18 cellular contexts compared by ENCODE assay signal in the genomic region with DNA sequence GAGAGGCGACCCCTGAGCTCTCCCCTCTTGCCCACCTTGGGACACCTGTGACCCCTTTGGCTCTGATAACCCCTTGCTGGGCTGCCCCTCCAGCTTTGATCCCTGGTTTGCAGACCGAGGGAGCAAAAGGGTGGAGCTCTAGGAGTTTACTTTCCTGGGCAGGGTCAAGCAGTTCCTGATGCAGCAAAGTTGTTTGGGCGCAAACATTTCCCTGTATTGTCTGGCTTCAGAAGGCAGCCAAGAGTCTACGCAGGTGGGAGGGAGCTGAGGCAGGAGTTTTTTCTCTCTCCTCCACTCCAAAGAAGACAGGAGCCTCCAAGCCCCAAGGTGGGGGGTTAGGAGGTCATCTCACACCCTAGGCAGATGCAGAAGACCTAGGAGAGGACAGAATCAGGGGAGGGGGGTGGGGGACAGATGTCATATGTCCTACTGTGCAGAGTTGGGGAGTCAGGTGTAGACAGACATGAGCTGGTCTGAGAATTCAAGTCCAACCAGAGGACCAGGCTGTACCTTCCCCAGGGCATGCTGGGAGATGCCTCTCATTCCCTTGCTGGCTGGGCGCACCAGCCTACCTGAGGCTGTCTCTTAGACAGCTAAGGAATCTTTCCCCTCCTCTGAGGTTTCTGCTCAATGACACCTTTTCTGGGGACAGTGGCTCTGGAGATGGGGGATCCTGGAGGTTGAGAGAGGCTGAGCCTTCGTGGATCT. TPM values are rescaled to one million over a fixed set of nuclear protein-coding genes. Genes with fewer than 3 reads are reported as not detected.
DNase-seq lines count a peak whose midpoint lies in the region; ATAC-seq, FAIRE-seq and TF ChIP-seq lines count a peak whose summit lies in the region.
"Had no signal": no experiment of that assay in that cellular context is flagged by ENCODE, and none has a peak within 500 bp of the region (broad histone marks: within the 10 kb centered on the region; RNA-seq: fewer than 3 reads in every experiment).

No MANE protein-coding gene starts in this region.

- DNase-seq in HepG2 (ENCODE audit: low spot score) (no peak), right lobe of liver (no peak), left ventricle myocardium superior (no peak), osteoblast (ENCODE audit: insufficient read length, low spot score, missing footprints) (peak; percentile 47), uterus (no peak), SW480 (ENCODE audit: low spot score) (no peak), GDM1 (lab: John Stamatoyannopoulos, UW) (no peak)
- no peak for DNase-seq in NK-92 treated with Interleukin-12 subunit alpha and Interleukin-12 subunit beta, amount 100 ng/mL, for 24 hours (lab: John Stamatoyannopoulos, UW)
- DNase-seq: activated CD4-positive, alpha-beta T cell treated with anti-CD3 and anti-CD28 coated beads for 36 hours; activated CD8-positive, alpha-beta memory T cell treated with anti-CD3 and anti-CD28 coated beads, Interleukin-2, amount 10 ng/mL, durations not matched to agents 7 days and 5 days; NCI-H2107; NCI-H526; stimulated activated CD4-positive, alpha-beta T cell treated with anti-CD3 and anti-CD28 coated beads, Interleukin-4, amount 100 ng/mL, for 24 hours had no signal

- FAIRE-seq in HepG2 (lab: Jason Lieb, UNC): no peak

- H2AFZ ChIP-seq in HepG2 (ENCODE audit: low read length): no peak overlapping the region
- no peak overlapping the region for H2AFZ ChIP-seq in osteoblast (ENCODE audit: low read length)

- ATAC-seq in HepG2 (no peak), right lobe of liver (no peak), left ventricle myocardium superior (peak; percentile 24)
- ATAC-seq: activated CD4-positive, alpha-beta T cell treated with anti-CD3 and anti-CD28 coated beads for 36 hours; activated CD8-positive, alpha-beta memory T cell treated with anti-CD3 and anti-CD28 coated beads, Interleukin-2, amount 10 ng/mL, durations not matched to agents 7 days and 5 days; activated naive CD4-positive, alpha-beta T cell treated with anti-CD3 and anti-CD28 coated beads, Interleukin-2, amount 50 U/mL, for 72 hours had no signal

- peaks cover 29% of the 10 kb centered on the region for H3K4me1 ChIP-seq in HepG2 (ENCODE audit: insufficient read depth, low read length)
- peaks cover 0 to 22% (median 10%) of the 10 kb centered on the region in 4 donors for H3K4me1 ChIP-seq in right lobe of liver
- H3K4me1 ChIP-seq in osteoblast (ENCODE audit: insufficient read depth, low read length): peaks cover 28% of the 10 kb centered on the region
- H3K4me1 ChIP-seq in uterus: peaks cover 0 to 10% of the 10 kb centered on the region in 2 donors

- no peak overlapping the region for H3K9ac ChIP-seq in HepG2 (ENCODE audit: insufficient read depth, low read depth, low read length)

- H3K4me2 ChIP-seq in HepG2 (ENCODE audit: low read depth, low read length) (no peak overlapping the region; the same call in 1 of the 2 replicates), osteoblast (ENCODE audit: insufficient read depth, low read length) (peak overlapping the region; percentile 50)

- CTCF ChIA-PET in HepG2 (lab: Yijun Ruan, JAX; ENCODE audit: low intra/inter-chr PET ratio, low total read pairs): no interaction called here

- H4K20me1 ChIP-seq in HepG2 (ENCODE audit: insufficient read depth, low read length) (no peaks in the 10 kb centered on the region), osteoblast (ENCODE audit: insufficient read depth, low read length) (no peaks in the 10 kb centered on the region)

- H3K9me3 ChIP-seq in HepG2 (ENCODE audit: low read length): no peaks in the 10 kb centered on the region
- no peaks in the 10 kb centered on the region for H3K9me3 ChIP-seq in right lobe of liver
- H3K9me3 ChIP-seq in osteoblast (ENCODE audit: low read depth, low read length): no peaks in the 10 kb centered on the region
- no peaks in the 10 kb centered on the region for H3K9me3 ChIP-seq in uterus

- POLR2A ChIA-PET in HepG2 (lab: Yijun Ruan, JAX): interaction anchor here (2.6 kb wide), 1 partner anchor 11 kb away, joined by 25 read pairs; no protein-coding TSS in a partner anchor

- H3K4me3 ChIP-seq in HepG2 (replicated peaks in 1 of 3; ENCODE audit: insufficient read depth in 1 of 3, low read depth in 2 of 3, low read length in 3 of 3) (no peak overlapping the region), right lobe of liver (no peak overlapping the region), osteoblast (ENCODE audit: insufficient read depth, low read length) (no peak overlapping the region), uterus (no peak overlapping the region)

- TF ChIP-seq CTCF in HepG2 (CRISPR knock-in tag; IDR thresholded peaks at IDR 0.05) (no peak), right lobe of liver (IDR thresholded peaks at IDR 0.05) (no peak), osteoblast (IDR thresholded peaks at IDR 0.05; ENCODE audit: extremely low read depth, low read depth, low read length) (no peak), uterus (IDR thresholded peaks at IDR 0.05) (no peak)

- TF ChIP-seq POLR2A in HepG2 (IDR thresholded peaks at IDR 0.05; ENCODE audit: insufficient read depth in 1 of 2, low read depth in 2 of 2, low read length in 2 of 2) (no peak), right lobe of liver (IDR thresholded peaks at IDR 0.05) (no peak), uterus (IDR thresholded peaks at IDR 0.05) (no peak)

- no peak for TF ChIP-seq RAD21 in HepG2 (CRISPR knock-in tag; IDR thresholded peaks at IDR 0.05)

- peaks cover under 1 to 17% of the 10 kb centered on the region in 2 experiments; a peak in 4 of 5 replicates for H3K27me3 ChIP-seq in HepG2 (ENCODE audit: control insufficient read depth in 1 of 2, insufficient read depth in 2 of 2, low read length in 2 of 2)
- H3K27me3 ChIP-seq in right lobe of liver: no peaks in the 10 kb centered on the region
- no peaks in the 10 kb centered on the region for H3K27me3 ChIP-seq in osteoblast (ENCODE audit: insufficient read depth, low read length)
- H3K27me3 ChIP-seq in uterus: no peaks in the 10 kb centered on the region

- intact Hi-C loops in HepG2 (cut with micrococcal nuclease; ENCODE audit: unreplicated experiment) (no loop called here), right lobe of liver (cut with DNase I) (no loop called here), left ventricle myocardium superior (cut with micrococcal nuclease) (no loop called here), uterus (cut with DNase I; ENCODE audit: low total_unique reads) (no loop called here)

- no TSS peak for BruUV-seq in HepG2 (replicated peaks; lab: Mats Ljungman, UMichigan)

- H3K36me3 ChIP-seq in HepG2 (replicated peaks in 1 of 2; ENCODE audit: control insufficient read depth in 1 of 2, insufficient read depth in 2 of 2, low read length in 2 of 2): no peaks in the 10 kb centered on the region
- H3K36me3 ChIP-seq in right lobe of liver: no peaks in the 10 kb centered on the region
- H3K36me3 ChIP-seq in osteoblast (ENCODE audit: insufficient read depth, low read length): no peaks in the 10 kb centered on the region
- H3K36me3 ChIP-seq in uterus: no peaks in the 10 kb centered on the region

- H3K27ac ChIP-seq in HepG2 (ENCODE audit: extremely low read length, insufficient read depth, low read length): no peak overlapping the region
- H3K27ac ChIP-seq in right lobe of liver: no peak overlapping the region
- no peak overlapping the region for H3K27ac ChIP-seq in osteoblast (ENCODE audit: low read depth, low read length)
- H3K27ac ChIP-seq in uterus: peak overlapping the region; percentile 50 to 67

- 14% methylated on average over 6 of the region's 6 CpGs for WGBS in HepG2 (ENCODE audit: low lambda C conversion rate)
- 76% methylated on average over 4 of the region's 6 CpGs for WGBS in right lobe of liver (ENCODE audit: insufficient coverage, low coverage, low lambda C conversion rate, missing lambda C conversion rate)

- H3K79me2 ChIP-seq in HepG2 (ENCODE audit: insufficient read depth, low read length) (no peaks in the 10 kb centered on the region), osteoblast (ENCODE audit: insufficient read depth, low read length) (no peaks in the 10 kb centered on the region)

- in situ Hi-C loops in HepG2 (cut with HindIII; ENCODE audit: extremely low pct_ligation_motif_present, low pct_unique_long_range_greater_than_20kb): no loop called here

- TF ChIP-seq EP300 in HepG2 (IDR thresholded peaks at IDR 0.05; ENCODE audit: low read depth in 2 of 2, low read length in 2 of 2): no peak
- no peak for TF ChIP-seq EP300 in HepG2 (CRISPR knock-in tag; IDR thresholded peaks at IDR 0.05; ENCODE audit: borderline replicate concordance)

RNA-seq across cellular contexts. Expression of gene TMEM270, which starts 20.5 kb away (rescaled TPM):
- total RNA-seq in HepG2 (2016; rRNA removed; fragmentation: Illumina TruSeq; extraction: Trizol): not detected in 2 replicates
- not detected in 2 replicates for total RNA-seq in HepG2 (2016; cell fraction: cytosol; rRNA removed; fragmentation: Illumina TruSeq; extraction: Trizol; ENCODE audit: low read depth)
- not detected in 2 replicates for total RNA-seq in HepG2 (2016; cell fraction: insoluble cytoplasmic fraction; rRNA removed; fragmentation: Illumina TruSeq; extraction: Trizol)
- total RNA-seq in HepG2 (2016; cell fraction: membrane; rRNA removed; fragmentation: Illumina TruSeq; extraction: Trizol): not detected in 2 replicates
- total RNA-seq in HepG2 (2016; cell fraction: nucleus; rRNA removed; fragmentation: Illumina TruSeq; extraction: Trizol): not detected in 2 replicates
- not detected in 2 replicates for polyA plus RNA-seq in HepG2 (2011; rRNA removed)
- polyA plus RNA-seq in HepG2 (2011; cell fraction: cytosol; rRNA removed): not detected in 2 replicates
- not detected in 2 replicates for polyA plus RNA-seq in HepG2 (2011; cell fraction: nucleus; rRNA removed)
- polyA plus RNA-seq in HepG2 (2012): not detected in 2 replicates
- not detected in 2 replicates for polyA plus RNA-seq in HepG2 (2016; cell fraction: cytosol; fragmentation: Illumina TruSeq; extraction: Trizol; ENCODE audit: low read depth)
- not detected in 2 replicates for polyA plus RNA-seq in HepG2 (2016; cell fraction: insoluble cytoplasmic fraction; fragmentation: Illumina TruSeq; extraction: Trizol; ENCODE audit: low read depth)
- polyA plus RNA-seq in HepG2 (2016; cell fraction: membrane; fragmentation: Illumina TruSeq; extraction: Trizol; ENCODE audit: low read depth): not detected in 2 replicates
- polyA plus RNA-seq in HepG2 (2016; cell fraction: nucleus; fragmentation: Illumina TruSeq; extraction: Trizol; ENCODE audit: insufficient read depth, low read depth): not detected in 2 replicates
- 1.4 TPM in 1 of 2 replicates, not detected in the other for polyA minus RNA-seq in HepG2 (2011; rRNA and poly(A)+ RNA removed; ENCODE audit: low replicate concordance)
- not detected in 2 replicates for polyA minus RNA-seq in HepG2 (2011; cell fraction: cytosol; rRNA and poly(A)+ RNA removed)
- not detected in 2 replicates for polyA minus RNA-seq in HepG2 (2011; cell fraction: nucleus; rRNA and poly(A)+ RNA removed)
- total RNA-seq in right lobe of liver: not detected
- total RNA-seq in left ventricle myocardium superior: not detected
- not detected in 2 replicates for total RNA-seq in osteoblast
- total RNA-seq in uterus: 1 to 10 TPM in 1 of 4 donors, not detected in 3; 1.1 TPM
- total RNA-seq: A673; activated CD4-positive, alpha-beta T cell treated with anti-CD3 and anti-CD28 coated beads for 36 hours; activated CD8-positive, alpha-beta memory T cell treated with anti-CD3 and anti-CD28 coated beads, Interleukin-2, amount 10 ng/mL, durations not matched to agents 7 days and 5 days; activated naive CD4-positive, alpha-beta T cell treated with anti-CD3 and anti-CD28 coated beads, Interleukin-2, amount 50 U/mL, for 72 hours; activated T-helper 1 cell treated with anti-CD3 and anti-CD28 coated beads, Interleukin-12 subunit alpha, Interleukin-12 subunit beta, Interleukin-2, Interleukin-4 antibody, amounts not matched to agents 30 ng/mL and 10 ng/mL and 1 ng/mL, durations not matched to agents 14 hours and 24 hours and 36 hours; posterior vena cava had no signal
- polyA plus RNA-seq: BJ had no signal

RNA-seq across cellular contexts. Expression of gene METTL27, which starts 39.2 kb away (rescaled TPM):
- total RNA-seq in HepG2 (2016; rRNA removed; fragmentation: Illumina TruSeq; extraction: Trizol) (1.2 and 2.0 TPM in 2 replicates), right lobe of liver (1 to 10 TPM in 3 of 6 experiments, under 1 TPM in 3; 0.49 to 1.4 (median 1.0) TPM), left ventricle myocardium superior (0.27 TPM), osteoblast (8.7 and 8.8 TPM in 2 replicates), uterus (1 to 10 TPM in 3 of 4 donors, not detected in 1; 1.5 to 9.3 (median 2.8) TPM)
- 0.88 and 1.1 TPM in 2 replicates for total RNA-seq in HepG2 (2016; cell fraction: cytosol; rRNA removed; fragmentation: Illumina TruSeq; extraction: Trizol; ENCODE audit: low read depth)
- total RNA-seq in HepG2 (2016; cell fraction: insoluble cytoplasmic fraction; rRNA removed; fragmentation: Illumina TruSeq; extraction: Trizol): 1.3 and 1.7 TPM in 2 replicates
- total RNA-seq in HepG2 (2016; cell fraction: membrane; rRNA removed; fragmentation: Illumina TruSeq; extraction: Trizol): 0.77 and 1.5 TPM in 2 replicates
- total RNA-seq in HepG2 (2016; cell fraction: nucleus; rRNA removed; fragmentation: Illumina TruSeq; extraction: Trizol): 0.60 and 0.99 TPM in 2 replicates
- polyA plus RNA-seq in HepG2 (2011; rRNA removed): 3.0 and 3.6 TPM in 2 replicates
- polyA plus RNA-seq in HepG2 (2011; cell fraction: cytosol; rRNA removed): 1.5 and 4.7 TPM in 2 replicates
- 3.3 and 4.0 TPM in 2 replicates for polyA plus RNA-seq in HepG2 (2011; cell fraction: nucleus; rRNA removed)
- polyA plus RNA-seq in HepG2 (2012): 1.8 and 2.3 TPM in 2 replicates
- 1.4 and 1.7 TPM in 2 replicates for polyA plus RNA-seq in HepG2 (2016; cell fraction: cytosol; fragmentation: Illumina TruSeq; extraction: Trizol; ENCODE audit: low read depth)
- 0.83 and 1.6 TPM in 2 replicates for polyA plus RNA-seq in HepG2 (2016; cell fraction: insoluble cytoplasmic fraction; fragmentation: Illumina TruSeq; extraction: Trizol; ENCODE audit: low read depth)
- 0.92 and 1.7 TPM in 2 replicates for polyA plus RNA-seq in HepG2 (2016; cell fraction: membrane; fragmentation: Illumina TruSeq; extraction: Trizol; ENCODE audit: low read depth)
- 1.5 and 1.8 TPM in 2 replicates for polyA plus RNA-seq in HepG2 (2016; cell fraction: nucleus; fragmentation: Illumina TruSeq; extraction: Trizol; ENCODE audit: insufficient read depth, low read depth)
- 3.6 and 5.4 TPM in 2 replicates for polyA minus RNA-seq in HepG2 (2011; rRNA and poly(A)+ RNA removed; ENCODE audit: low replicate concordance)
- polyA minus RNA-seq in HepG2 (2011; cell fraction: cytosol; rRNA and poly(A)+ RNA removed): 0.69 and 0.70 TPM in 2 replicates
- 2.1 and 3.7 TPM in 2 replicates for polyA minus RNA-seq in HepG2 (2011; cell fraction: nucleus; rRNA and poly(A)+ RNA removed)
- total RNA-seq: A673 had no signal

RNA-seq across cellular contexts. Expression of gene CLDN4, which starts 50.7 kb away (rescaled TPM):
- 9.4 and 28.2 TPM in 2 replicates for total RNA-seq in HepG2 (2016; rRNA removed; fragmentation: Illumina TruSeq; extraction: Trizol)
- 4.3 and 4.7 TPM in 2 replicates for total RNA-seq in HepG2 (2016; cell fraction: cytosol; rRNA removed; fragmentation: Illumina TruSeq; extraction: Trizol; ENCODE audit: low read depth)
- 9.9 and 28.5 TPM in 2 replicates for total RNA-seq in HepG2 (2016; cell fraction: insoluble cytoplasmic fraction; rRNA removed; fragmentation: Illumina TruSeq; extraction: Trizol)
- 7.4 and 7.9 TPM in 2 replicates for total RNA-seq in HepG2 (2016; cell fraction: membrane; rRNA removed; fragmentation: Illumina TruSeq; extraction: Trizol)
- 24.8 and 28.9 TPM in 2 replicates for total RNA-seq in HepG2 (2016; cell fraction: nucleus; rRNA removed; fragmentation: Illumina TruSeq; extraction: Trizol)
- 35.7 and 47.4 TPM in 2 replicates for polyA plus RNA-seq in HepG2 (2011; rRNA removed)
- 46.8 and 65.8 TPM in 2 replicates for polyA plus RNA-seq in HepG2 (2011; cell fraction: cytosol; rRNA removed)
- 34.9 and 35.5 TPM in 2 replicates for polyA plus RNA-seq in HepG2 (2011; cell fraction: nucleus; rRNA removed)
- 16.0 and 29.2 TPM in 2 replicates for polyA plus RNA-seq in HepG2 (2012)
- 2.9 and 3.1 TPM in 2 replicates for polyA plus RNA-seq in HepG2 (2016; cell fraction: cytosol; fragmentation: Illumina TruSeq; extraction: Trizol; ENCODE audit: low read depth)
- 8.7 and 9.9 TPM in 2 replicates for polyA plus RNA-seq in HepG2 (2016; cell fraction: insoluble cytoplasmic fraction; fragmentation: Illumina TruSeq; extraction: Trizol; ENCODE audit: low read depth)
- 3.9 and 4.0 TPM in 2 replicates for polyA plus RNA-seq in HepG2 (2016; cell fraction: membrane; fragmentation: Illumina TruSeq; extraction: Trizol; ENCODE audit: low read depth)
- polyA plus RNA-seq in HepG2 (2016; cell fraction: nucleus; fragmentation: Illumina TruSeq; extraction: Trizol; ENCODE audit: insufficient read depth, low read depth): 34.6 and 39.8 TPM in 2 replicates
- polyA minus RNA-seq in HepG2 (2011; rRNA and poly(A)+ RNA removed; ENCODE audit: low replicate concordance): 55.3 and 116 TPM in 2 replicates
- 39.1 and 50.4 TPM in 2 replicates for polyA minus RNA-seq in HepG2 (2011; cell fraction: cytosol; rRNA and poly(A)+ RNA removed)
- polyA minus RNA-seq in HepG2 (2011; cell fraction: nucleus; rRNA and poly(A)+ RNA removed): 8.5 and 9.7 TPM in 2 replicates
- 1 to 10 TPM in 5 of 6 experiments, under 1 TPM in 1; 0.56 to 3.9 (median 1.3) TPM for total RNA-seq in right lobe of liver
- not detected for total RNA-seq in left ventricle myocardium superior
- total RNA-seq in osteoblast: 0.36 and 0.59 TPM in 2 replicates
- total RNA-seq in uterus: 10 to 100 TPM in 1 of 4 donors, 1 to 10 TPM in 2, under 1 TPM in 1; 0.77 to 55.7 (median 4.5) TPM
- total RNA-seq: activated T-helper 1 cell treated with anti-CD3 and anti-CD28 coated beads, Interleukin-12 subunit alpha, Interleukin-12 subunit beta, Interleukin-2, Interleukin-4 antibody, amounts not matched to agents 30 ng/mL and 10 ng/mL and 1 ng/mL, durations not matched to agents 14 hours and 24 hours and 36 hours had no signal

Comparison
In these comparisons a context has a peak if more than half of its experiments do, and no peak if none do; other contexts are left out.
1. H3K27ac ChIP-seq: peak in uterus (2 of 2); none in HepG2 (single experiment), right lobe of liver (0 of 3) and osteoblast (single experiment).